ENCODE assay signal across 9 cellular contexts in genomic region chr13:113904411-113904810, GRCh38. TPM values are rescaled to one million over a fixed set of nuclear protein-coding genes. Genes with fewer than 3 reads are reported as not detected.
DNase-seq lines count a peak whose midpoint lies in the region; ATAC-seq, FAIRE-seq and TF ChIP-seq lines count a peak whose summit lies in the region.
"Had no signal": no experiment of that assay in that cellular context is flagged by ENCODE, and none has a peak within 500 bp of the region (broad histone marks: within the 10 kb centered on the region; RNA-seq: fewer than 3 reads in every experiment).

No MANE protein-coding gene starts in this region.

- TF ChIP-seq CTCF in DOHH2 (IDR thresholded peaks at IDR 0.05; ENCODE audit: low read depth, low read length, poor library complexity, severe bottlenecking) (peak; percentile 56), LNCaP clone FGC (IDR thresholded peaks at IDR 0.05; ENCODE audit: control insufficient read depth, extremely low read depth, insufficient read depth) (peak; percentile 43), GM12878 (IDR thresholded peaks at IDR 0.05 in 2 of 3, conservative IDR thresholded peaks at IDR 0.05 in 1 of 3; ENCODE audit: control insufficient read depth in 2 of 3, extremely low read depth in 1 of 3, insufficient read depth in 1 of 3, low read depth in 3 of 3, low read length in 3 of 3) (peak; percentile 29 to 52 (median 38); a peak in 4 of 6 replicates), upper lobe of left lung (IDR thresholded peaks at IDR 0.05) (peak; percentile 42 to 64 (median 56))

- SMC1A ChIA-PET in GM12878 (lab: Charles Lee; ENCODE audit: uncharacterized antibody, unreplicated experiment), result interaction anchor here (1.2 kb wide), 1 partner anchor 20 kb away, joined by 3 read pairs; no protein-coding TSS in a partner anchor

- no peaks in the 10 kb centered on the region for H3K4me1 ChIP-seq in DOHH2 (ENCODE audit: control insufficient read depth, low read length)
- H3K4me1 ChIP-seq in GM12878 (ENCODE audit: control insufficient read depth, insufficient read depth, low read length), result no peaks in the 10 kb centered on the region
- peaks cover 0 to 6% (median 0%) of the 10 kb centered on the region in 4 donors for H3K4me1 ChIP-seq in upper lobe of left lung

- H3K79me2 ChIP-seq in DOHH2 (ENCODE audit: control insufficient read depth, low read length), result no peaks in the 10 kb centered on the region
- H3K79me2 ChIP-seq in GM12878 (ENCODE audit: control insufficient read depth, insufficient read depth, low read length), result no peaks in the 10 kb centered on the region

- TF ChIP-seq POLR2A in GM12878 (IDR thresholded peaks at IDR 0.05; ENCODE audit: low read depth, low read length) (no peak), upper lobe of left lung (IDR thresholded peaks at IDR 0.05) (no peak)

- POLR2A ChIA-PET in GM12878 (lab: Charles Lee), result no interaction called here

- no peak overlapping the region for H3K9ac ChIP-seq in GM12878 (ENCODE audit: control insufficient read depth, insufficient read depth, low read length)

- no peaks in the 10 kb centered on the region for H4K20me1 ChIP-seq in DOHH2 (ENCODE audit: control insufficient read depth, insufficient read depth, low read depth, low read length)
- H4K20me1 ChIP-seq in GM12878 (ENCODE audit: control insufficient read depth, insufficient read depth), result no peaks in the 10 kb centered on the region

- TF ChIP-seq RAD21 in GM12878 (IDR thresholded peaks at IDR 0.05; ENCODE audit: insufficient read depth, low read depth, low read length), result peak; percentile 49

- 26% methylated on average over 8 of the region's 8 CpGs for WGBS in GM12878 (ENCODE audit: insufficient coverage, insufficient replicate concordance, low lambda C conversion rate, missing lambda C conversion rate)
- WGBS in upper lobe of left lung, 2 donors, result 65 to 69% methylated on average over 8 of the region's 8 CpGs

- H3K27me3 ChIP-seq in DOHH2 (ENCODE audit: control insufficient read depth, low read length) (peaks cover 7% of the 10 kb centered on the region), GM12878 (replicated peaks in 1 of 2; ENCODE audit: control insufficient read depth in 2 of 2, insufficient read depth in 2 of 2, low read length in 1 of 2) (peaks cover 0 to 1% of the 10 kb centered on the region in 2 experiments; a peak in 2 of 4 replicates), upper lobe of left lung (no peaks in the 10 kb centered on the region)

- H3K36me3 ChIP-seq in DOHH2 (ENCODE audit: control insufficient read depth, low read length) (no peaks in the 10 kb centered on the region), GM12878 (ENCODE audit: control insufficient read depth in 2 of 2, insufficient read depth in 2 of 2, low read length in 1 of 2) (no peaks in the 10 kb centered on the region), upper lobe of left lung (no peaks in the 10 kb centered on the region)

- no peaks in the 10 kb centered on the region for H3K9me3 ChIP-seq in DOHH2 (ENCODE audit: control insufficient read depth, insufficient read depth, low read length)
- no peaks in the 10 kb centered on the region for H3K9me3 ChIP-seq in GM12878 (replicated peaks; ENCODE audit: control insufficient read depth, insufficient read depth, low read length)
- H3K9me3 ChIP-seq in upper lobe of left lung, result no peaks in the 10 kb centered on the region

- no peak overlapping the region for H3K4me2 ChIP-seq in DOHH2 (ENCODE audit: low read length)
- no peak overlapping the region for H3K4me2 ChIP-seq in GM12878 (ENCODE audit: control insufficient read depth, insufficient read depth)

- TF ChIP-seq EP300 in GM12878 (IDR thresholded peaks at IDR 0.05; ENCODE audit: borderline replicate concordance in 1 of 2, control insufficient read depth in 1 of 2, low read depth in 2 of 2, low read length in 2 of 2), result no peak
- TF ChIP-seq EP300 in upper lobe of left lung (IDR thresholded peaks at IDR 0.05), result no peak

- intact Hi-C loops in GM12878 (cut with micrococcal nuclease; ENCODE audit: unreplicated experiment), result no loop called here

- no TSS peak for BruUV-seq in GM12878 (replicated peaks; lab: Mats Ljungman, UMichigan)

- FAIRE-seq in GM12878 (lab: Jason Lieb, UNC), result no peak

- in situ Hi-C loops in GM12878 (cut with MboI), result no loop called here

- no peak for DNase-seq in LNCaP clone FGC (ENCODE audit: low read depth)
- DNase-seq in GM12878 (ENCODE audit: low read depth, low spot score), result no peak
- DNase-seq in islet precursor cell, result peak; percentile 67
- peak in 1 of 2 donors; percentile 33 for DNase-seq in upper lobe of left lung
- DNase-seq in HK-2 (ENCODE audit: unreplicated experiment), result no peak

- H3K27ac ChIP-seq in DOHH2 (ENCODE audit: low read depth, low read length) (no peak overlapping the region), GM12878 (ENCODE audit: control insufficient read depth, insufficient read depth) (no peak overlapping the region), upper lobe of left lung (no peak overlapping the region)
- H3K27ac ChIP-seq: epithelial cell of prostate had no signal

- no peak overlapping the region for H2AFZ ChIP-seq in GM12878 (ENCODE audit: control insufficient read depth, low read depth, low read length)

- H3F3A ChIP-seq in DOHH2 (ENCODE audit: control insufficient read depth, insufficient read depth), result no peaks in the 10 kb centered on the region

- RAD21 ChIA-PET in GM12878 (lab: Charles Lee; ENCODE audit: unreplicated experiment), result no interaction called here

- H3K9me2 ChIP-seq in DOHH2 (replicated peaks; ENCODE audit: control insufficient read depth, low read length), result no peaks in the 10 kb centered on the region

- no peak overlapping the region for H3K4me3 ChIP-seq in DOHH2 (ENCODE audit: low read length)
- H3K4me3 ChIP-seq in LNCaP clone FGC (ENCODE audit: low read depth, low read length), result no peak overlapping the region
- H3K4me3 ChIP-seq in GM12878, result no peak overlapping the region
- no peak overlapping the region for H3K4me3 ChIP-seq in upper lobe of left lung

- CTCF ChIA-PET in GM12878 (lab: Yijun Ruan, JAX), result no interaction called here

- ATAC-seq in GM12878, result peak; percentile 56
- peak; percentile 56 to 64 for ATAC-seq in upper lobe of left lung (ENCODE audit: low FRiP score in 2 of 2)
- ATAC-seq in GM21390 (IDR thresholded peaks at IDR 0.05; ENCODE audit: unreplicated experiment), result no peak
- ATAC-seq in HG03097 (IDR thresholded peaks at IDR 0.05; ENCODE audit: low FRiP score, unreplicated experiment), result no peak

TF ChIP-seq in GM12878, 131 proteins besides CTCF, POLR2A, EP300 and RAD21:
- no peak for TF ChIP-seq BCL11A (IDR thresholded peaks at IDR 0.05; ENCODE audit: low read depth, low read length)
- TF ChIP-seq SMC3 (IDR thresholded peaks at IDR 0.05; ENCODE audit: borderline replicate concordance, low read length), result peak; percentile 42; the same call in 1 of the 2 replicates
TF ChIP-seq in GM12878: peak in this region for 1.

RNA-seq across cellular contexts. Expression of gene GAS6, which starts 40.5 kb away (rescaled TPM):
- total RNA-seq in GM12878 (2013; cell fraction: nucleolus; rRNA removed), result 0.35 and 0.39 TPM in 2 replicates
- total RNA-seq in GM12878 (2014; rRNA removed) (0.11 TPM in 2 replicates), GM12878 (2014; rRNA removed; fragmentation: Illumina TruSeq; extraction: Trizol) (0.09 TPM in 1 of 2 replicates, not detected in the other), GM12878 (2021) (0.24 and 0.59 TPM in 2 replicates), upper lobe of left lung (100 to 1,000 TPM; 129 to 299 (median 180) TPM)
- 0.16 TPM for polyA plus RNA-seq in GM12878 (2011; ENCODE audit: low read depth)
- polyA plus RNA-seq in GM12878 (2011; rRNA removed) (0.04 and 0.06 TPM in 2 replicates), GM12878 (2014; fragmentation: Illumina TruSeq; extraction: Trizol) (0.07 TPM in 1 of 2 replicates, not detected in the other), GM12878 (2014; fragmentation: Nextera tagmentation; extraction: Ambion mirVana) (not detected), GM12878 (2014; rRNA removed) (0.03 and 0.11 TPM in 2 replicates), GM12878 (2016; fragmentation: Nextera tagmentation; extraction: Ambion mirVana) (under 1 TPM; 0.36 to 0.38 TPM)
- polyA plus RNA-seq in GM12878 (2011; cell fraction: cytosol; rRNA removed), result 0.05 and 0.07 TPM in 2 replicates
- polyA plus RNA-seq in GM12878 (2011; cell fraction: nucleus; rRNA removed), result 0.66 and 0.85 TPM in 2 replicates
- polyA plus RNA-seq in GM12878 (2012), result 0.41 and 0.74 TPM in 2 replicates
- not detected in 2 replicates for polyA minus RNA-seq in GM12878 (2011; rRNA and poly(A)+ RNA removed)
- polyA minus RNA-seq in GM12878 (2011; cell fraction: cytosol; rRNA and poly(A)+ RNA removed), result 0.80 TPM in 1 of 2 replicates, not detected in the other
- polyA minus RNA-seq in GM12878 (2011; cell fraction: nucleus; rRNA and poly(A)+ RNA removed), result 0.12 and 0.19 TPM in 2 replicates

Comparison
In these comparisons a context has a peak if more than half of its experiments do, and no peak if none do; other contexts are left out.
1. ATAC-seq: peak in GM12878 (single experiment) and upper lobe of left lung (2 of 2); none in GM21390 (single experiment) and HG03097 (single experiment).
2. RNA of gene GAS6, which starts 40.5 kb away (total RNA-seq): 129 to 299 TPM in upper lobe of left lung; 0.09 to 0.59 TPM in GM12878; every median in the first group is over 10 times any median in the second.
3. Peak in every context shown above with its lines, with median percentiles within 50 percentile points of each other: CTCF ChIP-seq.